ENCODE assay signal across 19 cellular contexts in the genomic region with DNA sequence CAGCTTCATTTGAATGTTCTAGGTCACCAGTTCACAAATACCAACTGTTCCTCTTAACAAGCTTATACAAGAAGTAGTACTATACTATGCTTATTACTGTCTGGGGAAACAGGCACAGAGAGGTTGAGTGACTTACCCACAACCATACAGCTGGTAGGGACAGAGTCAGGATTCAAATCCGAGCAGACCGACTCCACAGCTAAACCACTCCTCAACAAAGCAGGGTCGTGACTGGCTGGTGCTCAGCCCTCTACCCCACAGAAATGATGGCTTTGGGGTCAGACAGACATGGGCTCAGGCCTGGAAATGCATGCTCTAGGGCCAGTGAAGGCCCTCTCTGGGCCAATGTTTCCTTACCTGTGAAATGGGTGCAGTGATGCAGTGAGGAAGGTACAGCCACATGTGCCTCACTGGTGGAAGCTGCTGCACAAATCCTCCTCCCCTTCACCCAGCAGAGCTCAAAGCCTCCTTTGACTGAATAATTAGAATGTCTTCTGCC.
A peak's percentile ranks its signal among the peaks of the same experiment; 100 is the strongest.
DNase-seq lines count a peak whose midpoint lies in the region; ATAC-seq and TF ChIP-seq lines count a peak whose summit lies in the region.
"Had no signal": no experiment of that assay in that cellular context is flagged by ENCODE, and none has a peak within 500 bp of the region (broad histone marks: within the 10 kb centered on the region; RNA-seq: fewer than 3 reads in every experiment).

No MANE protein-coding gene starts in this region.

- H3K27ac Mint-ChIP-seq in stimulated activated naive B cell treated with anti-CD40 and anti-IgM and Interleukin-4, amounts not matched to agents 10 μg/mL and 1 μg/mL and 100 μg/mL, for 72 hours = no peak overlapping the region
- H3K27ac Mint-ChIP-seq in endothelial cell (ENCODE audit: unreplicated experiment) (no peak overlapping the region), immature natural killer cell (peak overlapping the region in 2 of 6 donors; percentile 24 to 46)
- H3K27ac Mint-ChIP-seq: activated naive CD8-positive, alpha-beta T cell treated with anti-CD3 and anti-CD28 coated beads for 36 hours; activated T-helper 1 cell treated with anti-CD3 and anti-CD28 coated beads, Interleukin-12 subunit alpha, Interleukin-12 subunit beta, Interleukin-2, Interleukin-4 antibody, amounts not matched to agents 30 ng/mL and 10 ng/mL and 1 ng/mL, durations not matched to agents 14 hours and 24 hours and 36 hours had no signal

- H3K27me3 Mint-ChIP-seq in stimulated activated naive B cell treated with anti-CD40 and anti-IgM and Interleukin-4, amounts not matched to agents 10 μg/mL and 1 μg/mL and 100 μg/mL, for 72 hours = peaks cover 30 to 34% of the 10 kb centered on the region in 2 donors
- H3K27me3 Mint-ChIP-seq in endothelial cell (ENCODE audit: unreplicated experiment) = peaks cover 9% of the 10 kb centered on the region
- peaks cover 0 to 9% (median 3%) of the 10 kb centered on the region in 3 donors for H3K27me3 Mint-ChIP-seq in immature natural killer cell (ENCODE audit: low read depth in 3 of 3)

- H3K27me3 ChIP-seq in heart left ventricle (no peaks in the 10 kb centered on the region), ascending aorta (no peaks in the 10 kb centered on the region), foreskin keratinocyte (no peaks in the 10 kb centered on the region)
- H3K27me3 ChIP-seq: body of pancreas, sigmoid colon, upper lobe of left lung had no signal

- DNase-seq in heart left ventricle (no peak), Right ventricle myocardium inferior (ENCODE audit: missing footprints) (no peak), ascending aorta (ENCODE audit: low spot score in 2 of 2) (no peak), foreskin keratinocyte (peak in 1 of 2 donors; percentile 61), islet precursor cell (no peak), endothelial cell (ENCODE audit: low spot score) (no peak), immature natural killer cell (no peak)
- DNase-seq in stimulated activated naive B cell treated with anti-CD40 and anti-IgM and Interleukin-4, amounts not matched to agents 10 μg/mL and 1 μg/mL and 100 μg/mL, for 72 hours = no peak
- DNase-seq: cortex of kidney, NCI-H1436, NCI-H2171 treated with DMSO at 0.1 percent for 48 hours, OCI-M1 had no signal

- H3K9me3 ChIP-seq in heart left ventricle (peaks cover 0 to 5% (median 0%) of the 10 kb centered on the region in 12 donors), ascending aorta (no peaks in the 10 kb centered on the region)
- H3K9me3 ChIP-seq: body of pancreas, sigmoid colon, upper lobe of left lung had no signal

- WGBS in heart left ventricle, 4 donors = 94 to 98% (median 96%) methylated on average over 3 of the region's 3 CpGs

- no peak for ATAC-seq in heart left ventricle
- no peak for ATAC-seq in Right ventricle myocardium inferior
- ATAC-seq in foreskin keratinocyte = no peak
- peak; percentile 52 to 63 for ATAC-seq in stimulated activated naive B cell treated with anti-CD40 and anti-IgM and Interleukin-4, amounts not matched to agents 10 μg/mL and 1 μg/mL and 100 μg/mL, for 72 hours (replicated peaks)

- H3K4me1 Mint-ChIP-seq in stimulated activated naive B cell treated with anti-CD40 and anti-IgM and Interleukin-4, amounts not matched to agents 10 μg/mL and 1 μg/mL and 100 μg/mL, for 72 hours = peaks cover 29 to 34% of the 10 kb centered on the region in 2 donors
- H3K4me1 Mint-ChIP-seq in endothelial cell (ENCODE audit: unreplicated experiment) (peaks cover 31% of the 10 kb centered on the region), immature natural killer cell (peaks cover 6% of the 10 kb centered on the region in 2 donors)

- H3K4me3 ChIP-seq in heart left ventricle (no peak overlapping the region), ascending aorta (no peak overlapping the region)
- H3K4me3 ChIP-seq: body of pancreas, GM12878, sigmoid colon, upper lobe of left lung had no signal

- peaks cover 7 to 88% (median 53%) of the 10 kb centered on the region in 12 donors for H3K4me1 ChIP-seq in heart left ventricle
- H3K4me1 ChIP-seq in ascending aorta = peaks cover 24 to 32% of the 10 kb centered on the region in 2 donors
- peaks cover 39% of the 10 kb centered on the region for H3K4me1 ChIP-seq in foreskin keratinocyte
- H3K4me1 ChIP-seq: body of pancreas had no signal

- no peaks in the 10 kb centered on the region for H3K36me3 ChIP-seq in heart left ventricle
- H3K36me3 ChIP-seq in ascending aorta = no peaks in the 10 kb centered on the region
- H3K36me3 ChIP-seq: sigmoid colon, upper lobe of left lung had no signal

- intact Hi-C loops in heart left ventricle (cut with DNase I) = loop anchor here in 5 of 10 donors (5.0 to 10.0 kb wide), 3 partner anchors 56 to 209 kb away; no protein-coding TSS in a partner anchor
- intact Hi-C loops in Right ventricle myocardium inferior (cut with DNase I) = no loop called here
- intact Hi-C loops in ascending aorta (cut with DNase I) = no loop called here

- no peak for TF ChIP-seq POLR2A in heart left ventricle (IDR thresholded peaks at IDR 0.05)

- TF ChIP-seq CTCF in heart left ventricle (IDR thresholded peaks at IDR 0.05) (no peak), ascending aorta (IDR thresholded peaks at IDR 0.05) (no peak), foreskin keratinocyte (conservative IDR thresholded peaks at IDR 0.05) (no peak), endothelial cell (IDR thresholded peaks at IDR 0.05; ENCODE audit: unreplicated experiment) (no peak)

- H3K27ac ChIP-seq in heart left ventricle (peak overlapping the region in 8 of 12 donors; percentile 34 to 93 (median 80)), ascending aorta (peak overlapping the region; percentile 44 to 91), foreskin keratinocyte (peak overlapping the region; percentile 67)

- peaks cover 5 to 13% of the 10 kb centered on the region in 2 donors for H3K36me3 Mint-ChIP-seq in stimulated activated naive B cell treated with anti-CD40 and anti-IgM and Interleukin-4, amounts not matched to agents 10 μg/mL and 1 μg/mL and 100 μg/mL, for 72 hours
- H3K36me3 Mint-ChIP-seq in endothelial cell (ENCODE audit: low read depth, unreplicated experiment) = no peaks in the 10 kb centered on the region
- no peaks in the 10 kb centered on the region for H3K36me3 Mint-ChIP-seq in immature natural killer cell

- no peak overlapping the region for H3K4me3 Mint-ChIP-seq in stimulated activated naive B cell treated with anti-CD40 and anti-IgM and Interleukin-4, amounts not matched to agents 10 μg/mL and 1 μg/mL and 100 μg/mL, for 72 hours
- H3K4me3 Mint-ChIP-seq in endothelial cell (ENCODE audit: unreplicated experiment) (no peak overlapping the region), immature natural killer cell (no peak overlapping the region)
- H3K4me3 Mint-ChIP-seq: activated naive CD8-positive, alpha-beta T cell treated with anti-CD3 and anti-CD28 coated beads for 36 hours; activated T-helper 1 cell treated with anti-CD3 and anti-CD28 coated beads, Interleukin-12 subunit alpha, Interleukin-12 subunit beta, Interleukin-2, Interleukin-4 antibody, amounts not matched to agents 30 ng/mL and 10 ng/mL and 1 ng/mL, durations not matched to agents 14 hours and 24 hours and 36 hours; stimulated activated naive CD8-positive, alpha-beta T cell treated with anti-CD3 and anti-CD28 coated beads, Interleukin-15, amount 100 ng/mL, for 72 hours had no signal

- peaks cover 5 to 8% of the 10 kb centered on the region in 2 donors for H3K9me3 Mint-ChIP-seq in stimulated activated naive B cell treated with anti-CD40 and anti-IgM and Interleukin-4, amounts not matched to agents 10 μg/mL and 1 μg/mL and 100 μg/mL, for 72 hours
- H3K9me3 Mint-ChIP-seq in endothelial cell (ENCODE audit: unreplicated experiment) (no peaks in the 10 kb centered on the region), immature natural killer cell (peaks cover 0 to 2% (median 0%) of the 10 kb centered on the region in 6 donors)
- H3K9me3 Mint-ChIP-seq: activated naive CD8-positive, alpha-beta T cell treated with anti-CD3 and anti-CD28 coated beads for 36 hours; activated T-helper 1 cell treated with anti-CD3 and anti-CD28 coated beads, Interleukin-12 subunit alpha, Interleukin-12 subunit beta, Interleukin-2, Interleukin-4 antibody, amounts not matched to agents 30 ng/mL and 10 ng/mL and 1 ng/mL, durations not matched to agents 14 hours and 24 hours and 36 hours had no signal

Comparison
In these comparisons a context has a peak if more than half of its experiments do, and no peak if none do; other contexts are left out.
1. ATAC-seq: peak in stimulated activated naive B cell treated with anti-CD40 and anti-IgM and Interleukin-4, amounts not matched to agents 10 μg/mL and 1 μg/mL and 100 μg/mL, for 72 hours (2 of 2); none in heart left ventricle (0 of 4), Right ventricle myocardium inferior (single experiment) and foreskin keratinocyte (single experiment).
2. Peak in every context shown above with its lines, with median percentiles within 50 percentile points of each other: H3K27ac ChIP-seq.